ENCODE assay signal across 20 cellular contexts in genomic region chr16:14491831-14492529, GRCh38.
DNase-seq lines count a peak whose midpoint lies in the region; ATAC-seq, FAIRE-seq and TF ChIP-seq lines count a peak whose summit lies in the region.
"Had no signal": no experiment of that assay in that cellular context is flagged by ENCODE, and none has a peak within 500 bp of the region (broad histone marks: within the 10 kb centered on the region; RNA-seq: fewer than 3 reads in every experiment).

No MANE protein-coding gene starts in this region.

- H2AK5ac ChIP-seq in trophoblast cell (ENCODE audit: low read length): no peak overlapping the region

- FAIRE-seq in GM12892 (lab: Jason Lieb, UNC): no peak

- TF ChIP-seq CTCF in endothelial cell (IDR thresholded peaks at IDR 0.05; ENCODE audit: unreplicated experiment): no peak

- no peaks in the 10 kb centered on the region for H3K79me2 ChIP-seq in trophoblast cell (ENCODE audit: control insufficient read depth, insufficient read depth, low read length, poor library complexity)

- H3K23ac ChIP-seq in trophoblast cell (ENCODE audit: low read length): peak overlapping the region; percentile 30

- WGBS in trophoblast cell (ENCODE audit: extremely low coverage, insufficient coverage, insufficient read length): no CpG with 5 or more reads among the region's 11 CpGs

- peaks cover under 1% of the 10 kb centered on the region for H3K79me1 ChIP-seq in trophoblast cell (ENCODE audit: low read length)

- peak overlapping the region in 1 of 4 donors; percentile 18 for H3K4me3 Mint-ChIP-seq in CD4-positive, CD25-positive, alpha-beta regulatory T cell
- H3K4me3 Mint-ChIP-seq in T-helper 17 cell (no peak overlapping the region), endothelial cell (ENCODE audit: unreplicated experiment) (no peak overlapping the region)
- H3K4me3 Mint-ChIP-seq: activated naive CD4-positive, alpha-beta T cell treated with anti-CD3 and anti-CD28 coated beads for 36 hours had no signal

- H3K9me3 ChIP-seq in CD4-positive, CD25-positive, alpha-beta regulatory T cell (ENCODE audit: control insufficient read depth in 2 of 2, low read length in 2 of 2): no peaks in the 10 kb centered on the region
- no peaks in the 10 kb centered on the region for H3K9me3 ChIP-seq in T-helper 17 cell (ENCODE audit: control insufficient read depth, low read length, poor library complexity, severe bottlenecking)
- no peaks in the 10 kb centered on the region for H3K9me3 ChIP-seq in trophoblast cell (ENCODE audit: insufficient read depth, low read depth, low read length)
- H3K9me3 ChIP-seq: ascending aorta, tibial nerve had no signal

- no peak for DNase-seq in CD4-positive, CD25-positive, alpha-beta regulatory T cell
- DNase-seq in T-helper 17 cell (no peak), endothelial cell (ENCODE audit: low spot score) (peak; percentile 44), trophoblast cell (no peak), GM12892 (ENCODE audit: insufficient read length) (no peak), erythroblast (lab: John Stamatoyannopoulos, UW) (no peak), midbrain (lab: John Stamatoyannopoulos, UW) (no peak)
- DNase-seq in activated CD8-positive, alpha-beta memory T cell treated with anti-CD3 and anti-CD28 coated beads for 24 hours: no peak
- DNase-seq: activated naive CD4-positive, alpha-beta T cell treated with anti-CD3 and anti-CD28 coated beads for 36 hours; COR-L47; foreskin keratinocyte; KG1; left cardiac atrium; NCI-H1930; NCI-H446; occipital lobe; stimulated activated naive CD4-positive, alpha-beta T cell had no signal

- peaks cover 31% of the 10 kb centered on the region for H3K36me3 Mint-ChIP-seq in CD4-positive, CD25-positive, alpha-beta regulatory T cell
- H3K36me3 Mint-ChIP-seq in T-helper 17 cell (ENCODE audit: low read depth) (peaks cover 11% of the 10 kb centered on the region), endothelial cell (ENCODE audit: low read depth, unreplicated experiment) (peaks cover 7% of the 10 kb centered on the region)

- H4K12ac ChIP-seq in trophoblast cell (ENCODE audit: low read depth, low read length): no peak overlapping the region

- no peak overlapping the region for H3K4me3 ChIP-seq in CD4-positive, CD25-positive, alpha-beta regulatory T cell (ENCODE audit: low read depth, low read length)
- no peak overlapping the region for H3K4me3 ChIP-seq in trophoblast cell (ENCODE audit: low read depth, low read length)
- H3K4me3 ChIP-seq: ascending aorta, tibial nerve had no signal

- no peak overlapping the region for H2AFZ ChIP-seq in trophoblast cell (ENCODE audit: insufficient read depth, low read length, poor library complexity)

- peaks cover 7% of the 10 kb centered on the region for H3K4me1 ChIP-seq in CD4-positive, CD25-positive, alpha-beta regulatory T cell (ENCODE audit: control insufficient read depth, insufficient read depth, low read length, poor library complexity, severe bottlenecking)
- H3K4me1 ChIP-seq in trophoblast cell (ENCODE audit: control insufficient read depth in 1 of 2, insufficient read depth in 2 of 2, low read length in 2 of 2): peaks cover 1 to 11% of the 10 kb centered on the region in 2 experiments

- no peak overlapping the region for H2BK120ac ChIP-seq in trophoblast cell (ENCODE audit: insufficient read depth, low read length, poor library complexity)

- H3K36me3 ChIP-seq in CD4-positive, CD25-positive, alpha-beta regulatory T cell (ENCODE audit: control insufficient read depth, insufficient read depth, low read length): no peaks in the 10 kb centered on the region
- H3K36me3 ChIP-seq in trophoblast cell (ENCODE audit: control insufficient read depth in 1 of 2, insufficient read depth in 2 of 2, low read length in 2 of 2): no peaks in the 10 kb centered on the region
- H3K36me3 ChIP-seq: ascending aorta, tibial nerve had no signal

- no peak overlapping the region for H2BK12ac ChIP-seq in trophoblast cell (ENCODE audit: low read length)

- H3K18ac ChIP-seq in trophoblast cell (ENCODE audit: low read length): no peak overlapping the region

- H3K9ac ChIP-seq in trophoblast cell (ENCODE audit: low read length): peak overlapping the region; percentile 43

- H3K4me2 ChIP-seq in trophoblast cell (ENCODE audit: low read length): no peak overlapping the region

- H3K9me3 Mint-ChIP-seq in CD4-positive, CD25-positive, alpha-beta regulatory T cell: no peaks in the 10 kb centered on the region
- no peaks in the 10 kb centered on the region for H3K9me3 Mint-ChIP-seq in endothelial cell (ENCODE audit: unreplicated experiment)
- H3K9me3 Mint-ChIP-seq: activated naive CD4-positive, alpha-beta T cell treated with anti-CD3 and anti-CD28 coated beads for 36 hours had no signal

- peaks cover 19 to 41% (median 32%) of the 10 kb centered on the region in 4 donors for H3K4me1 Mint-ChIP-seq in CD4-positive, CD25-positive, alpha-beta regulatory T cell
- peaks cover 43% of the 10 kb centered on the region for H3K4me1 Mint-ChIP-seq in T-helper 17 cell
- peaks cover 71% of the 10 kb centered on the region for H3K4me1 Mint-ChIP-seq in endothelial cell (ENCODE audit: unreplicated experiment)

- no peak for TF ChIP-seq POLR2A in GM12892 (IDR thresholded peaks at IDR 0.05; ENCODE audit: low read depth, low read length)
- TF ChIP-seq POLR2A in erythroblast (IDR thresholded peaks at IDR 0.05; ENCODE audit: low read length): no peak

- H4K8ac ChIP-seq in trophoblast cell (ENCODE audit: low read depth, low read length): no peak overlapping the region

- no peak overlapping the region for H3K4ac ChIP-seq in trophoblast cell (ENCODE audit: low read depth, low read length)

- no peaks in the 10 kb centered on the region for H3K27me3 Mint-ChIP-seq in CD4-positive, CD25-positive, alpha-beta regulatory T cell
- H3K27me3 Mint-ChIP-seq in T-helper 17 cell (no peaks in the 10 kb centered on the region), endothelial cell (ENCODE audit: unreplicated experiment) (peaks cover 8% of the 10 kb centered on the region)

- H2BK5ac ChIP-seq in trophoblast cell (ENCODE audit: low read depth, low read length, poor library complexity): no peak overlapping the region

- H3K27me3 ChIP-seq in CD4-positive, CD25-positive, alpha-beta regulatory T cell (ENCODE audit: control insufficient read depth, insufficient read depth, low read length): no peaks in the 10 kb centered on the region
- H3K27me3 ChIP-seq in trophoblast cell (ENCODE audit: insufficient read depth, low read length): no peaks in the 10 kb centered on the region
- H3K27me3 ChIP-seq: ascending aorta, foreskin keratinocyte, tibial nerve had no signal

- H3K14ac ChIP-seq in trophoblast cell (ENCODE audit: low read length): no peak overlapping the region

- no peak overlapping the region for H3K27ac ChIP-seq in CD4-positive, CD25-positive, alpha-beta regulatory T cell (ENCODE audit: insufficient read depth, low read length, poor library complexity, severe bottlenecking)
- H3K27ac ChIP-seq in trophoblast cell (ENCODE audit: low read depth, low read length): no peak overlapping the region
- H3K27ac ChIP-seq: ascending aorta, foreskin keratinocyte had no signal

- no peak overlapping the region for H4K91ac ChIP-seq in trophoblast cell (ENCODE audit: low read depth, low read length)

- peak overlapping the region in 2 of 3 donors; percentile 16 to 24 for H3K27ac Mint-ChIP-seq in CD4-positive, CD25-positive, alpha-beta regulatory T cell
- H3K27ac Mint-ChIP-seq in T-helper 17 cell (peak overlapping the region; percentile 61), endothelial cell (ENCODE audit: unreplicated experiment) (peak overlapping the region; percentile 97)
- H3K27ac Mint-ChIP-seq: activated naive CD4-positive, alpha-beta T cell treated with anti-CD3 and anti-CD28 coated beads for 36 hours had no signal

- no peak for ATAC-seq in CD4-positive, CD25-positive, alpha-beta regulatory T cell (ENCODE audit: low read depth in 2 of 2)
- ATAC-seq in T-helper 17 cell: no peak
- ATAC-seq: foreskin keratinocyte, left cardiac atrium, sciatic nerve had no signal

Comparison
In these comparisons a context has a peak if more than half of its experiments do, and no peak if none do; other contexts are left out.
1. H3K27ac Mint-ChIP-seq: peak in every context shown above with its lines; median percentile 97 in endothelial cell; 61 in T-helper 17 cell; 20 in CD4-positive, CD25-positive, alpha-beta regulatory T cell.